21 cellular contexts compared by ENCODE assay signal in genomic region chr12:68178184-68178583, GRCh38. TPM values are rescaled to one million over a fixed set of nuclear protein-coding genes. Genes with fewer than 3 reads are reported as not detected.
DNase-seq lines count a peak whose midpoint lies in the region; ATAC-seq and TF ChIP-seq lines count a peak whose summit lies in the region.
"Had no signal": no experiment of that assay in that cellular context is flagged by ENCODE, and none has a peak within 500 bp of the region (broad histone marks: within the 10 kb centered on the region; RNA-seq: fewer than 3 reads in every experiment).

No MANE protein-coding gene starts in this region.

- H3K36me3 ChIP-seq in mammary epithelial cell (ENCODE audit: insufficient read depth, low read length) = no peaks in the 10 kb centered on the region
- no peaks in the 10 kb centered on the region for H3K36me3 ChIP-seq in breast epithelium
- H3K36me3 ChIP-seq in tibial artery = no peaks in the 10 kb centered on the region

- H3K4me1 ChIP-seq in mammary epithelial cell (ENCODE audit: insufficient read depth, low read length) (peaks cover 15% of the 10 kb centered on the region), breast epithelium (no peaks in the 10 kb centered on the region), tibial artery (no peaks in the 10 kb centered on the region)

- peak overlapping the region; percentile 46 for H3K27ac Mint-ChIP-seq in activated CD4-positive, alpha-beta T cell treated with anti-CD3 and anti-CD28 coated beads, Interleukin-2, amount 10 ng/mL, durations not matched to agents 24 days and 14 days
- H3K27ac Mint-ChIP-seq in activated CD4-positive, alpha-beta T cell treated with anti-CD3 and anti-CD28 coated beads, Interleukin-2, amount 10 ng/mL, durations not matched to agents 7 days and 5 days = no peak overlapping the region
- peak overlapping the region; percentile 85 for H3K27ac Mint-ChIP-seq in activated T-helper 1 cell treated with anti-CD3 and anti-CD28 coated beads, Interleukin-12 subunit alpha, Interleukin-12 subunit beta, Interleukin-2, Interleukin-4 antibody, amounts not matched to agents 30 ng/mL and 10 ng/mL and 1 ng/mL, durations not matched to agents 14 hours and 24 hours and 36 hours
- H3K27ac Mint-ChIP-seq in naive thymus-derived CD8-positive, alpha-beta T cell = peak overlapping the region; percentile 55 to 97 (median 95)

- H3K9ac ChIP-seq in mammary epithelial cell (ENCODE audit: insufficient read depth, low read length) = no peak overlapping the region

- peaks cover 11% of the 10 kb centered on the region for H3K9me3 Mint-ChIP-seq in activated CD4-positive, alpha-beta T cell treated with anti-CD3 and anti-CD28 coated beads, Interleukin-2, amount 10 ng/mL, durations not matched to agents 24 days and 14 days
- H3K9me3 Mint-ChIP-seq in activated CD4-positive, alpha-beta T cell treated with anti-CD3 and anti-CD28 coated beads, Interleukin-2, amount 10 ng/mL, durations not matched to agents 7 days and 5 days = peaks cover 3% of the 10 kb centered on the region
- H3K9me3 Mint-ChIP-seq in activated T-helper 1 cell treated with anti-CD3 and anti-CD28 coated beads, Interleukin-12 subunit alpha, Interleukin-12 subunit beta, Interleukin-2, Interleukin-4 antibody, amounts not matched to agents 30 ng/mL and 10 ng/mL and 1 ng/mL, durations not matched to agents 14 hours and 24 hours and 36 hours = peaks cover 12% of the 10 kb centered on the region
- H3K9me3 Mint-ChIP-seq in naive thymus-derived CD8-positive, alpha-beta T cell = peaks cover 0 to 11% (median 0%) of the 10 kb centered on the region in 9 donors

- H2AFZ ChIP-seq in mammary epithelial cell (ENCODE audit: low read depth, low read length) = no peak overlapping the region

- no peak overlapping the region for H3K4me2 ChIP-seq in mammary epithelial cell (ENCODE audit: insufficient read depth, low read depth, low read length)

- no peak overlapping the region for H3K4me3 Mint-ChIP-seq in activated CD4-positive, alpha-beta T cell treated with anti-CD3 and anti-CD28 coated beads, Interleukin-2, amount 10 ng/mL, durations not matched to agents 24 days and 14 days
- no peak overlapping the region for H3K4me3 Mint-ChIP-seq in activated CD4-positive, alpha-beta T cell treated with anti-CD3 and anti-CD28 coated beads, Interleukin-2, amount 10 ng/mL, durations not matched to agents 7 days and 5 days
- peak overlapping the region; percentile 49 for H3K4me3 Mint-ChIP-seq in activated T-helper 1 cell treated with anti-CD3 and anti-CD28 coated beads, Interleukin-12 subunit alpha, Interleukin-12 subunit beta, Interleukin-2, Interleukin-4 antibody, amounts not matched to agents 30 ng/mL and 10 ng/mL and 1 ng/mL, durations not matched to agents 14 hours and 24 hours and 36 hours
- peak overlapping the region in 2 of 10 donors; percentile 4 to 55 for H3K4me3 Mint-ChIP-seq in naive thymus-derived CD8-positive, alpha-beta T cell

- H3K9me3 ChIP-seq in mammary epithelial cell (replicated peaks; ENCODE audit: insufficient read depth, low read length) = no peaks in the 10 kb centered on the region
- no peaks in the 10 kb centered on the region for H3K9me3 ChIP-seq in breast epithelium
- no peaks in the 10 kb centered on the region for H3K9me3 ChIP-seq in tibial artery

- intact Hi-C loops in activated CD4-positive, alpha-beta T cell treated with anti-CD3 and anti-CD28 coated beads, Interleukin-2, amount 10 ng/mL, durations not matched to agents 24 days and 14 days (cut with micrococcal nuclease) = loop anchor here (5.0 kb wide), 1 partner anchor 136 kb away; no protein-coding TSS in a partner anchor
- intact Hi-C loops in mammary epithelial cell (cut with micrococcal nuclease) (no loop called here), breast epithelium (cut with DNase I; ENCODE audit: low total_unique reads) (no loop called here), tibial artery (cut with DNase I; ENCODE audit: low total_unique reads) (no loop called here)
- intact Hi-C loops in activated T-helper 1 cell treated with anti-CD3 and anti-CD28 coated beads, Interleukin-12 subunit alpha, Interleukin-12 subunit beta, Interleukin-2, Interleukin-4 antibody, amounts not matched to agents 30 ng/mL and 10 ng/mL and 1 ng/mL, durations not matched to agents 14 hours and 24 hours and 36 hours (cut with micrococcal nuclease) = loop anchor here (5.0 kb wide), 2 partner anchors 304 to 481 kb away; no protein-coding TSS in a partner anchor

- no peak overlapping the region for H3K4me3 ChIP-seq in mammary epithelial cell (replicated peaks in 1 of 3; ENCODE audit: insufficient read depth in 1 of 3, low read depth in 2 of 3, low read length in 3 of 3)
- H3K4me3 ChIP-seq in breast epithelium = no peak overlapping the region
- no peak overlapping the region for H3K4me3 ChIP-seq in tibial artery

- H3K27ac ChIP-seq in mammary epithelial cell (ENCODE audit: insufficient read depth, low read depth, low read length) (no peak overlapping the region), breast epithelium (no peak overlapping the region), tibial artery (no peak overlapping the region)

- TF ChIP-seq POLR2A in breast epithelium (IDR thresholded peaks at IDR 0.05) = no peak

- CTCF ChIA-PET in activated CD4-positive, alpha-beta T cell treated with anti-CD3 and anti-CD28 coated beads, Interleukin-2, amount 10 ng/mL, durations not matched to agents 7 days and 5 days (lab: Charles Lee) = interaction anchor here (1.9 kb wide), 1 partner anchor 14 kb away, joined by 7 read pairs; no protein-coding TSS in a partner anchor
- CTCF ChIA-PET in mammary epithelial cell (lab: Charles Lee; ENCODE audit: low non-redundant PET) = no interaction called here

- POLR2A ChIA-PET in activated CD4-positive, alpha-beta T cell treated with anti-CD3 and anti-CD28 coated beads, Interleukin-2, amount 10 ng/mL, durations not matched to agents 7 days and 5 days (lab: Charles Lee) = interaction anchor here (0.6 kb wide), 1 partner anchor 22 kb away, joined by 6 read pairs; no protein-coding TSS in a partner anchor
- POLR2A ChIA-PET in naive thymus-derived CD8-positive, alpha-beta T cell (lab: Charles Lee) = no interaction called here

- H4K20me1 ChIP-seq in mammary epithelial cell (ENCODE audit: insufficient read depth, low read length) = no peaks in the 10 kb centered on the region

- in situ Hi-C loops in mammary epithelial cell (cut with MboI; ENCODE audit: low sequenced_read_pairs in 2 of 2) = no loop called here

- H3K27me3 ChIP-seq in mammary epithelial cell (ENCODE audit: insufficient read depth, low read length) = no peaks in the 10 kb centered on the region
- no peaks in the 10 kb centered on the region for H3K27me3 ChIP-seq in breast epithelium
- no peaks in the 10 kb centered on the region for H3K27me3 ChIP-seq in tibial artery

- dilution Hi-C loops in mammary epithelial cell (cut with HindIII; ENCODE audit: low sequenced_read_pairs) = no loop called here

- H3K79me2 ChIP-seq in mammary epithelial cell (ENCODE audit: insufficient read depth, low read length) = no peaks in the 10 kb centered on the region

- no peaks in the 10 kb centered on the region for H3K27me3 Mint-ChIP-seq in activated CD4-positive, alpha-beta T cell treated with anti-CD3 and anti-CD28 coated beads, Interleukin-2, amount 10 ng/mL, durations not matched to agents 24 days and 14 days
- no peaks in the 10 kb centered on the region for H3K27me3 Mint-ChIP-seq in activated CD4-positive, alpha-beta T cell treated with anti-CD3 and anti-CD28 coated beads, Interleukin-2, amount 10 ng/mL, durations not matched to agents 7 days and 5 days
- H3K27me3 Mint-ChIP-seq in activated T-helper 1 cell treated with anti-CD3 and anti-CD28 coated beads, Interleukin-12 subunit alpha, Interleukin-12 subunit beta, Interleukin-2, Interleukin-4 antibody, amounts not matched to agents 30 ng/mL and 10 ng/mL and 1 ng/mL, durations not matched to agents 14 hours and 24 hours and 36 hours (ENCODE audit: insufficient read depth) = no peaks in the 10 kb centered on the region
- H3K27me3 Mint-ChIP-seq in naive thymus-derived CD8-positive, alpha-beta T cell = no peaks in the 10 kb centered on the region

- H3K4me1 Mint-ChIP-seq in activated CD4-positive, alpha-beta T cell treated with anti-CD3 and anti-CD28 coated beads, Interleukin-2, amount 10 ng/mL, durations not matched to agents 24 days and 14 days = peaks cover 66% of the 10 kb centered on the region
- peaks cover 72% of the 10 kb centered on the region for H3K4me1 Mint-ChIP-seq in activated CD4-positive, alpha-beta T cell treated with anti-CD3 and anti-CD28 coated beads, Interleukin-2, amount 10 ng/mL, durations not matched to agents 7 days and 5 days
- peaks cover 86% of the 10 kb centered on the region for H3K4me1 Mint-ChIP-seq in activated T-helper 1 cell treated with anti-CD3 and anti-CD28 coated beads, Interleukin-12 subunit alpha, Interleukin-12 subunit beta, Interleukin-2, Interleukin-4 antibody, amounts not matched to agents 30 ng/mL and 10 ng/mL and 1 ng/mL, durations not matched to agents 14 hours and 24 hours and 36 hours (ENCODE audit: low read depth)
- peaks cover 43 to 83% (median 75%) of the 10 kb centered on the region in 4 donors for H3K4me1 Mint-ChIP-seq in naive thymus-derived CD8-positive, alpha-beta T cell

- no TSS peak for BruUV-seq in mammary epithelial cell (replicated peaks; lab: Mats Ljungman, UMichigan)

- TF ChIP-seq CTCF in mammary epithelial cell (conservative IDR thresholded peaks at IDR 0.05 in 1 of 2, IDR thresholded peaks at IDR 0.05 in 1 of 2; ENCODE audit: extremely low read depth in 1 of 2, insufficient read depth in 1 of 2, low read depth in 1 of 2, low read length in 2 of 2) (no peak), breast epithelium (IDR thresholded peaks at IDR 0.05) (no peak), tibial artery (IDR thresholded peaks at IDR 0.05) (no peak)

- ATAC-seq in naive thymus-derived CD8-positive, alpha-beta T cell = no peak

- peaks cover 2% of the 10 kb centered on the region for H3K36me3 Mint-ChIP-seq in activated CD4-positive, alpha-beta T cell treated with anti-CD3 and anti-CD28 coated beads, Interleukin-2, amount 10 ng/mL, durations not matched to agents 24 days and 14 days (ENCODE audit: low read depth)
- peaks cover 8% of the 10 kb centered on the region for H3K36me3 Mint-ChIP-seq in activated CD4-positive, alpha-beta T cell treated with anti-CD3 and anti-CD28 coated beads, Interleukin-2, amount 10 ng/mL, durations not matched to agents 7 days and 5 days (ENCODE audit: low read depth)
- H3K36me3 Mint-ChIP-seq in activated T-helper 1 cell treated with anti-CD3 and anti-CD28 coated beads, Interleukin-12 subunit alpha, Interleukin-12 subunit beta, Interleukin-2, Interleukin-4 antibody, amounts not matched to agents 30 ng/mL and 10 ng/mL and 1 ng/mL, durations not matched to agents 14 hours and 24 hours and 36 hours (ENCODE audit: low read depth) = peaks cover 5% of the 10 kb centered on the region
- no peaks in the 10 kb centered on the region for H3K36me3 Mint-ChIP-seq in naive thymus-derived CD8-positive, alpha-beta T cell

- no peak for DNase-seq in activated CD4-positive, alpha-beta T cell treated with anti-CD3 and anti-CD28 coated beads, Interleukin-2, amount 10 ng/mL, durations not matched to agents 24 days and 14 days
- no peak for DNase-seq in activated CD4-positive, alpha-beta T cell treated with anti-CD3 and anti-CD28 coated beads, Interleukin-2, amount 10 ng/mL, durations not matched to agents 7 days and 5 days
- DNase-seq in mammary epithelial cell (peak; percentile 35), breast epithelium (ENCODE audit: low spot score in 2 of 2) (no peak), tibial artery (no peak)
- DNase-seq in activated T-helper 1 cell treated with anti-CD3 and anti-CD28 coated beads, Interleukin-12 subunit alpha, Interleukin-12 subunit beta, Interleukin-2, Interleukin-4 antibody, amounts not matched to agents 30 ng/mL and 10 ng/mL and 1 ng/mL, durations not matched to agents 14 hours and 24 hours and 36 hours (ENCODE audit: low spot score) = no peak
- no peak for DNase-seq in naive thymus-derived CD8-positive, alpha-beta T cell
- DNase-seq in activated CD4-positive, CD25-positive, alpha-beta regulatory T cell treated with anti-CD3 and anti-CD28 coated beads, Interleukin-2, amount 50 U/mL, for 72 hours = no peak
- DNase-seq: AML-193, C1 segment of cervical spinal cord, DMS79, Kasumi-1, NCI-H1694 treated with DMSO at 0.1 percent for 48 hours, NCI-H2081 treated with DMSO at 0.1 percent for 48 hours, NCI-H2171 treated with DMSO at 0.1 percent for 48 hours, NCI-H446 treated with DMSO at 0.1 percent for 48 hours, NCI-H526 treated with DMSO at 0.1 percent for 48 hours had no signal

RNA-seq across cellular contexts. Expression of gene IFNG, which starts 18.6 kb away (rescaled TPM):
- total RNA-seq in activated CD4-positive, alpha-beta T cell treated with anti-CD3 and anti-CD28 coated beads, Interleukin-2, amount 10 ng/mL, durations not matched to agents 24 days and 14 days = 279 and 285 TPM in 2 replicates
- total RNA-seq in activated CD4-positive, alpha-beta T cell treated with anti-CD3 and anti-CD28 coated beads, Interleukin-2, amount 10 ng/mL, durations not matched to agents 7 days and 5 days = 1 to 10 TPM; 2.8 to 3.4 TPM
- total RNA-seq in mammary epithelial cell = not detected
- not detected for polyA plus RNA-seq in mammary epithelial cell
- not detected for polyA minus RNA-seq in mammary epithelial cell
- total RNA-seq in breast epithelium = not detected
- total RNA-seq in activated T-helper 1 cell treated with anti-CD3 and anti-CD28 coated beads, Interleukin-12 subunit alpha, Interleukin-12 subunit beta, Interleukin-2, Interleukin-4 antibody, amounts not matched to agents 30 ng/mL and 10 ng/mL and 1 ng/mL, durations not matched to agents 14 hours and 24 hours and 36 hours = 2,121 and 2,175 TPM in 2 replicates
- total RNA-seq in naive thymus-derived CD8-positive, alpha-beta T cell = not detected
- polyA plus RNA-seq in naive thymus-derived CD8-positive, alpha-beta T cell = 1 to 10 TPM in 1 of 3 donors, under 1 TPM in 1, not detected in 1; 0.27 to 8.6 TPM
- total RNA-seq: A172, H4, MCF 10A had no signal
- polyA plus RNA-seq: AG04450 had no signal

RNA-seq across cellular contexts. Expression of gene IL26, which starts 47.4 kb away (rescaled TPM):
- total RNA-seq in activated CD4-positive, alpha-beta T cell treated with anti-CD3 and anti-CD28 coated beads, Interleukin-2, amount 10 ng/mL, durations not matched to agents 24 days and 14 days = 6.9 and 7.7 TPM in 2 replicates
- total RNA-seq in activated CD4-positive, alpha-beta T cell treated with anti-CD3 and anti-CD28 coated beads, Interleukin-2, amount 10 ng/mL, durations not matched to agents 7 days and 5 days = under 1 TPM; 0.50 to 1.00 TPM
- total RNA-seq in mammary epithelial cell (not detected), breast epithelium (not detected)
- polyA plus RNA-seq in mammary epithelial cell = not detected
- not detected for polyA minus RNA-seq in mammary epithelial cell
- total RNA-seq in activated T-helper 1 cell treated with anti-CD3 and anti-CD28 coated beads, Interleukin-12 subunit alpha, Interleukin-12 subunit beta, Interleukin-2, Interleukin-4 antibody, amounts not matched to agents 30 ng/mL and 10 ng/mL and 1 ng/mL, durations not matched to agents 14 hours and 24 hours and 36 hours = 6.9 and 8.1 TPM in 2 replicates
- total RNA-seq in naive thymus-derived CD8-positive, alpha-beta T cell = not detected
- polyA plus RNA-seq in naive thymus-derived CD8-positive, alpha-beta T cell = under 1 TPM in 1 of 3 donors, not detected in 2; 0.54 TPM
- total RNA-seq: A172, H4, MCF 10A had no signal
- polyA plus RNA-seq: AG04450 had no signal

Comparison
In these comparisons a context has a peak if more than half of its experiments do, and no peak if none do; other contexts are left out.
1. RNA of gene IFNG, which starts 18.6 kb away (total RNA-seq): 2,121 to 2,175 TPM in activated T-helper 1 cell treated with anti-CD3 and anti-CD28 coated beads, Interleukin-12 subunit alpha, Interleukin-12 subunit beta, Interleukin-2, Interleukin-4 antibody, amounts not matched to agents 30 ng/mL and 10 ng/mL and 1 ng/mL, durations not matched to agents 14 hours and 24 hours and 36 hours and 279 to 285 TPM in activated CD4-positive, alpha-beta T cell treated with anti-CD3 and anti-CD28 coated beads, Interleukin-2, amount 10 ng/mL, durations not matched to agents 24 days and 14 days; 2.8 to 3.4 TPM in activated CD4-positive, alpha-beta T cell treated with anti-CD3 and anti-CD28 coated beads, Interleukin-2, amount 10 ng/mL, durations not matched to agents 7 days and 5 days, not detected in mammary epithelial cell, not detected in breast epithelium and not detected in naive thymus-derived CD8-positive, alpha-beta T cell; every median in the first group is over 10 times any median in the second.
2. intact Hi-C loops: an anchor here in activated CD4-positive, alpha-beta T cell treated with anti-CD3 and anti-CD28 coated beads, Interleukin-2, amount 10 ng/mL, durations not matched to agents 24 days and 14 days (5.0 kb wide) and activated T-helper 1 cell treated with anti-CD3 and anti-CD28 coated beads, Interleukin-12 subunit alpha, Interleukin-12 subunit beta, Interleukin-2, Interleukin-4 antibody, amounts not matched to agents 30 ng/mL and 10 ng/mL and 1 ng/mL, durations not matched to agents 14 hours and 24 hours and 36 hours (5.0 kb wide); none called in mammary epithelial cell, breast epithelium and tibial artery.